8 cellular contexts compared by ENCODE assay signal in genomic region chr14:103819503-103820307, GRCh38. TPM values are rescaled to one million over a fixed set of nuclear protein-coding genes. Genes with fewer than 3 reads are reported as not detected.
DNase-seq lines count a peak whose midpoint lies in the region; ATAC-seq and TF ChIP-seq lines count a peak whose summit lies in the region.

No MANE protein-coding gene starts in this region.

- no peak overlapping the region for H3K27ac Mint-ChIP-seq in osteocyte (ENCODE audit: unreplicated experiment)

- H3K4me1 Mint-ChIP-seq in osteocyte (ENCODE audit: unreplicated experiment): peaks cover 12% of the 10 kb centered on the region

- H3K27me3 Mint-ChIP-seq in osteocyte (ENCODE audit: unreplicated experiment): peaks cover 4% of the 10 kb centered on the region

- no peak for TF ChIP-seq CTCF in GM06990 (IDR thresholded peaks at IDR 0.05; ENCODE audit: insufficient read depth, low read length, poor library complexity, severe bottlenecking)
- TF ChIP-seq CTCF in osteocyte (IDR thresholded peaks at IDR 0.05): no peak

- no peaks in the 10 kb centered on the region for H3K36me3 ChIP-seq in GM06990 (ENCODE audit: control insufficient read depth, insufficient read depth, low read length)

- no peaks in the 10 kb centered on the region for H3K9me3 Mint-ChIP-seq in osteocyte (ENCODE audit: unreplicated experiment)

- peak overlapping the region; percentile 9 for H3K4me3 Mint-ChIP-seq in osteocyte (ENCODE audit: unreplicated experiment)

- H3K27me3 ChIP-seq in GM06990 (replicated peaks; ENCODE audit: control insufficient read depth, insufficient read depth, low read length): no peaks in the 10 kb centered on the region

- peak overlapping the region; percentile 32 for H3K4me3 ChIP-seq in GM06990 (replicated peaks; ENCODE audit: low read depth, low read length)

- DNase-seq in GM06990 (ENCODE audit: extremely low read depth, insufficient read length) (no peak), NCI-H524 (lab: John Stamatoyannopoulos, UW) (peak; percentile 85 to 89), fibroblast of gingiva (ENCODE audit: low read depth) (peak; percentile 17), osteocyte (ENCODE audit: extremely low spot score, unreplicated experiment) (no peak), NK-92 (lab: John Stamatoyannopoulos, UW; ENCODE audit: unreplicated experiment) (no peak), EL (no peak), activated gamma-delta T cell treated with Interleukin-2 at 50 U/mL for 16 hours (no peak)

- ATAC-seq in HG02610 (IDR thresholded peaks at IDR 0.05; ENCODE audit: unreplicated experiment): no peak

- no peaks in the 10 kb centered on the region for H3K36me3 Mint-ChIP-seq in osteocyte (ENCODE audit: unreplicated experiment)

RNA-seq across cellular contexts. Expression of gene PPP1R13B, which starts 27.7 kb away (rescaled TPM):
- total RNA-seq in osteocyte: 7.9 and 9.0 TPM in 2 replicates

Comparison
In these comparisons a context has a peak if more than half of its experiments do, and no peak if none do; other contexts are left out.
1. DNase-seq: peak in NCI-H524 (2 of 2) and fibroblast of gingiva (single experiment); none in GM06990 (single experiment), osteocyte (single experiment), NK-92 (single experiment), EL (single experiment) and activated gamma-delta T cell treated with Interleukin-2 at 50 U/mL for 16 hours (single experiment).